8 cellular contexts compared by ENCODE assay signal in genomic region chr6:111086685-111087084, GRCh38. TPM values are rescaled to one million over a fixed set of nuclear protein-coding genes. Genes with fewer than 3 reads are reported as not detected.
DNase-seq lines count a peak whose midpoint lies in the region; ATAC-seq, FAIRE-seq and TF ChIP-seq lines count a peak whose summit lies in the region.

No MANE protein-coding gene starts in this region.

- no peaks in the 10 kb centered on the region for H3K9me3 Mint-ChIP-seq in T-cell

- no peak for TF ChIP-seq CTCF in fibroblast of pulmonary artery (IDR thresholded peaks at IDR 0.05; ENCODE audit: low read length, missing control alignments)

- no peaks in the 10 kb centered on the region for H3K36me3 Mint-ChIP-seq in T-cell

- peak overlapping the region; percentile 75 to 92 for H3K27ac Mint-ChIP-seq in T-cell

- POLR2A ChIA-PET in T-cell (lab: Charles Lee) = interaction anchor here in 1 of 2 donors (0.5 kb wide), 1 partner anchor 113 kb away, joined by 3 read pairs; no protein-coding TSS in a partner anchor

- H3K4me1 Mint-ChIP-seq in T-cell = peaks cover 36 to 39% (median 38%) of the 10 kb centered on the region in 3 donors

- ATAC-seq in T-cell (replicated peaks in 1 of 4) (no peak), HG02588 (IDR thresholded peaks at IDR 0.05; ENCODE audit: unreplicated experiment) (no peak)

- H3K4me3 ChIP-seq in fibroblast of pulmonary artery (replicated peaks; ENCODE audit: low read depth, low read length) = peak overlapping the region; percentile 43
- H3K4me3 ChIP-seq in skeletal muscle cell (ENCODE audit: low read depth, low read length) = peak overlapping the region; percentile 53

- peaks cover 0 to 11% of the 10 kb centered on the region in 2 donors for H3K27me3 Mint-ChIP-seq in T-cell

- peak; percentile 78 for FAIRE-seq in GM19239 (lab: Jason Lieb, UNC)

- CTCF ChIA-PET in T-cell (lab: Charles Lee) = interaction anchor here in 1 of 2 donors (1.1 kb wide), 1 partner anchor 173 kb away, joined by 3 read pairs; a partner anchor contains a TSS

- peak overlapping the region; percentile 76 to 86 (median 82) for H3K4me3 Mint-ChIP-seq in T-cell

- DNase-seq in GM19239 (ENCODE audit: insufficient read length, low spot score) = no peak
- DNase-seq in T-cell = no peak
- no peak for DNase-seq in fibroblast of pulmonary artery (ENCODE audit: low read depth)
- no peak for DNase-seq in skeletal muscle cell (ENCODE audit: low read depth)
- DNase-seq in NOMO-1 treated with dmso at 0.1 percent for 144 hours (lab: John Stamatoyannopoulos, UW; ENCODE audit: unreplicated experiment) = no peak
- DNase-seq in NCI-H510A (lab: John Stamatoyannopoulos, UW) = no peak
- no peak for DNase-seq in effector CD4-positive, alpha-beta T cell

RNA-seq across cellular contexts. Expression of gene SLC16A10, which starts 0.6 kb away (rescaled TPM):
- 10 to 100 TPM; 10.2 to 16.5 (median 14.3) TPM for total RNA-seq in T-cell
